ENCODE assay signal across 1 cellular context in the genomic region with DNA sequence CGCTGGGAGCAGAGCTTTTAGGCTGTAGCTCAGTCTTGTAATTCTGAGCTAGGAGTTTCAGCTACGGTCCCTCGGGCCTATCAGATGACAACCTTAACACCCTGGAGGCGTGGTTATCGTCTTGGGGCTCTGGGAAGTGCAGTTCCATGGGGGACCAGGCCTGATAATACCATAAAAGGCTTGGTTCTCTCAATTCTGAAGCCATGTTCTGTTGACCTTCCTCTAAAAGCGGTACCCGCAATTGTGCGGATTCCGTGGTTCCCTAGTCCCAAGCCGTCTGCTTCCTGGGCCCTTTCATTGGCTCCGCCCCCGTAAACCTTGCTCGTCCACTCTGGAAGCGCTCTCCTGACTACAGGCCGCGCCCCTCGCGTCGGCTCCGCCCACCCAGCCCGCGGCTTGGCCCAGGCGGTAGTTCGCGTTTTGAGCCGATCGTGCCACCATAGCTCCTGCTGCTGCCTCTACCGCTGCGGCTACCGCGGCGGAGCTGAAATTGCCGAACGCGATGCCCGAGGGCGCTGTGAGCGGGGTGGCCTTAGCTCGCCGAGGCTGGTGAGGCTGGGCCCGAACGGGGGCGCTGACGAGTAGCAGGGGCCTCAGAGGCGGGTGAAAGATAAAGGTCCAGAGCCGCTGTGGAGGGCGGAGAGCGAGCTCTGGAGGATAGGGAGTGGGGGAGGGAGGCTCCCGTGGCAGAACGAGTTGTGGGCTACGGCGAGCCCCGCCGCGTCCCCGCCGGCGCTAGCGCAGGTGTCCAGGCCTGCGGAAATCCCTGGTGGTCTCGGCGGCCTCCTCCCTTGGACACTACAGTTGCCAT.
A peak's percentile ranks its signal among the peaks of the same experiment; 100 is the strongest.
TF ChIP-seq lines count a peak whose summit lies in the region.

A gene with protein sequence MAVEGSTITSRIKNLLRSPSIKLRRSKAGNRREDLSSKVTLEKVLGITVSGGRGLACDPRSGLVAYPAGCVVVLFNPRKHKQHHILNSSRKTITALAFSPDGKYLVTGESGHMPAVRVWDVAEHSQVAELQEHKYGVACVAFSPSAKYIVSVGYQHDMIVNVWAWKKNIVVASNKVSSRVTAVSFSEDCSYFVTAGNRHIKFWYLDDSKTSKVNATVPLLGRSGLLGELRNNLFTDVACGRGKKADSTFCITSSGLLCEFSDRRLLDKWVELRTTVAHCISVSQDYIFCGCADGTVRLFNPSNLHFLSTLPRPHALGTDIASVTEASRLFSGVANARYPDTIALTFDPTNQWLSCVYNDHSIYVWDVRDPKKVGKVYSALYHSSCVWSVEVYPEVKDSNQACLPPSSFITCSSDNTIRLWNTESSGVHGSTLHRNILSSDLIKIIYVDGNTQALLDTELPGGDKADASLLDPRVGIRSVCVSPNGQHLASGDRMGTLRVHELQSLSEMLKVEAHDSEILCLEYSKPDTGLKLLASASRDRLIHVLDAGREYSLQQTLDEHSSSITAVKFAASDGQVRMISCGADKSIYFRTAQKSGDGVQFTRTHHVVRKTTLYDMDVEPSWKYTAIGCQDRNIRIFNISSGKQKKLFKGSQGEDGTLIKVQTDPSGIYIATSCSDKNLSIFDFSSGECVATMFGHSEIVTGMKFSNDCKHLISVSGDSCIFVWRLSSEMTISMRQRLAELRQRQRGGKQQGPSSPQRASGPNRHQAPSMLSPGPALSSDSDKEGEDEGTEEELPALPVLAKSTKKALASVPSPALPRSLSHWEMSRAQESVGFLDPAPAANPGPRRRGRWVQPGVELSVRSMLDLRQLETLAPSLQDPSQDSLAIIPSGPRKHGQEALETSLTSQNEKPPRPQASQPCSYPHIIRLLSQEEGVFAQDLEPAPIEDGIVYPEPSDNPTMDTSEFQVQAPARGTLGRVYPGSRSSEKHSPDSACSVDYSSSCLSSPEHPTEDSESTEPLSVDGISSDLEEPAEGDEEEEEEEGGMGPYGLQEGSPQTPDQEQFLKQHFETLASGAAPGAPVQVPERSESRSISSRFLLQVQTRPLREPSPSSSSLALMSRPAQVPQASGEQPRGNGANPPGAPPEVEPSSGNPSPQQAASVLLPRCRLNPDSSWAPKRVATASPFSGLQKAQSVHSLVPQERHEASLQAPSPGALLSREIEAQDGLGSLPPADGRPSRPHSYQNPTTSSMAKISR (N-terminal part only) (plus strand): TSS at position 423 of the 811 bp plus-strand sequence. CDS start 792 bp downstream, outside the sequence.

TF ChIP-seq in HepG2, 621 proteins besides CTCF, POLR2A, EP300 and RAD21 (continued from another document and continues in another):
- TF ChIP-seq MED8 (CRISPR knock-in tag; IDR thresholded peaks at IDR 0.05; ENCODE audit: insufficient replicate concordance) (peak; percentile 15), ZNF790 (CRISPR knock-in tag; IDR thresholded peaks at IDR 0.05; ENCODE audit: borderline replicate concordance) (peak; percentile 60; the same call in 1 of the 2 replicates), ZNF724P (CRISPR knock-in tag; IDR thresholded peaks at IDR 0.05; ENCODE audit: borderline replicate concordance) (no peak; the same call in none of the 2 replicates), JUND (CRISPR knock-in tag; IDR thresholded peaks at IDR 0.05) (peak; percentile 72; the same call in 1 of the 2 replicates), RFX1 (IDR thresholded peaks at IDR 0.05) (peak; percentile 78; the same call in 1 of the 2 replicates), NR2F6 (IDR thresholded peaks at IDR 0.05) (no peak), NR2F6 (CRISPR knock-in tag; IDR thresholded peaks at IDR 0.05) (peak; percentile 78), ZNF367 (CRISPR knock-in tag; IDR thresholded peaks at IDR 0.05; ENCODE audit: borderline replicate concordance) (no peak), GATAD2A (CRISPR knock-in tag; IDR thresholded peaks at IDR 0.05) (peak; percentile 90), MED13 (CRISPR knock-in tag; IDR thresholded peaks at IDR 0.05) (peak; percentile 85), ZFP82 (CRISPR knock-in tag; IDR thresholded peaks at IDR 0.05; ENCODE audit: borderline replicate concordance) (peak; percentile 92), PRMT3 (CRISPR knock-in tag; IDR thresholded peaks at IDR 0.05; ENCODE audit: borderline replicate concordance, low read depth) (0 out of 2 replicates have a peak, but pooled peaks have one; percentile 52), ZNF207 (IDR thresholded peaks at IDR 0.05; ENCODE audit: borderline replicate concordance) (no peak), ZNF296 (CRISPR knock-in tag; conservative IDR thresholded peaks at IDR 0.05) (no peak), SIX4 (CRISPR knock-in tag; IDR thresholded peaks at IDR 0.05) (peak; percentile 65; the same call in 1 of the 2 replicates), NFIC (IDR thresholded peaks at IDR 0.05; ENCODE audit: low read length) (no peak), ATM (IDR thresholded peaks at IDR 0.05; ENCODE audit: borderline replicate concordance) (no peak), FOSL1 (CRISPR knock-in tag; IDR thresholded peaks at IDR 0.05; ENCODE audit: borderline replicate concordance) (no peak), FOXA1 (IDR thresholded peaks at IDR 0.05) (no peak), FOXA1 (CRISPR knock-in tag; IDR thresholded peaks at IDR 0.05) (peak; percentile 42; the same call in 1 of the 2 replicates), SAFB2 (CRISPR knock-in tag; IDR thresholded peaks at IDR 0.05; ENCODE audit: borderline replicate concordance, low read depth) (peak; percentile 67; the same call in 1 of the 2 replicates), GZF1 (CRISPR knock-in tag; IDR thresholded peaks at IDR 0.05) (peak; percentile 94), CREM (IDR thresholded peaks at IDR 0.05) (no peak), CREM (CRISPR knock-in tag; IDR thresholded peaks at IDR 0.05) (no peak), ZFP1 (CRISPR knock-in tag; IDR thresholded peaks at IDR 0.05) (peak; percentile 83; the same call in 1 of the 2 replicates), FIP1L1 (IDR thresholded peaks at IDR 0.05; ENCODE audit: borderline replicate concordance, insufficient read depth, low read depth, low read length) (no peak), DR1 (CRISPR knock-in tag; IDR thresholded peaks at IDR 0.05) (peak; percentile 88), TBX3 (IDR thresholded peaks at IDR 0.05; ENCODE audit: borderline replicate concordance) (no peak), ZNF879 (CRISPR knock-in tag; IDR thresholded peaks at IDR 0.05) (peak; percentile 51; the same call in 1 of the 2 replicates), PCBP1 (IDR thresholded peaks at IDR 0.05; ENCODE audit: borderline replicate concordance, low read depth, low read length) (no peak), ZMAT3 (CRISPR knock-in tag; conservative IDR thresholded peaks at IDR 0.05) (peak; percentile 98)
- TF ChIP-seq, protein P1, sequence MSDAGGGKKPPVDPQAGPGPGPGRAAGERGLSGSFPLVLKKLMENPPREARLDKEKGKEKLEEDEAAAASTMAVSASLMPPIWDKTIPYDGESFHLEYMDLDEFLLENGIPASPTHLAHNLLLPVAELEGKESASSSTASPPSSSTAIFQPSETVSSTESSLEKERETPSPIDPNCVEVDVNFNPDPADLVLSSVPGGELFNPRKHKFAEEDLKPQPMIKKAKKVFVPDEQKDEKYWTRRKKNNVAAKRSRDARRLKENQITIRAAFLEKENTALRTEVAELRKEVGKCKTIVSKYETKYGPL (CRISPR knock-in tag; IDR thresholded peaks at IDR 0.05) = no peak
- TF ChIP-seq, protein P2, sequence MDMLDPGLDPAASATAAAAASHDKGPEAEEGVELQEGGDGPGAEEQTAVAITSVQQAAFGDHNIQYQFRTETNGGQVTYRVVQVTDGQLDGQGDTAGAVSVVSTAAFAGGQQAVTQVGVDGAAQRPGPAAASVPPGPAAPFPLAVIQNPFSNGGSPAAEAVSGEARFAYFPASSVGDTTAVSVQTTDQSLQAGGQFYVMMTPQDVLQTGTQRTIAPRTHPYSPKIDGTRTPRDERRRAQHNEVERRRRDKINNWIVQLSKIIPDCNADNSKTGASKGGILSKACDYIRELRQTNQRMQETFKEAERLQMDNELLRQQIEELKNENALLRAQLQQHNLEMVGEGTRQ (IDR thresholded peaks at IDR 0.05; ENCODE audit: low read depth, low read length) = no peak
- TF ChIP-seq, protein P2 (CRISPR knock-in tag; IDR thresholded peaks at IDR 0.05; ENCODE audit: borderline replicate concordance) = peak; percentile 61; the same call in 1 of the 2 replicates
- TF ChIP-seq, protein P3, sequence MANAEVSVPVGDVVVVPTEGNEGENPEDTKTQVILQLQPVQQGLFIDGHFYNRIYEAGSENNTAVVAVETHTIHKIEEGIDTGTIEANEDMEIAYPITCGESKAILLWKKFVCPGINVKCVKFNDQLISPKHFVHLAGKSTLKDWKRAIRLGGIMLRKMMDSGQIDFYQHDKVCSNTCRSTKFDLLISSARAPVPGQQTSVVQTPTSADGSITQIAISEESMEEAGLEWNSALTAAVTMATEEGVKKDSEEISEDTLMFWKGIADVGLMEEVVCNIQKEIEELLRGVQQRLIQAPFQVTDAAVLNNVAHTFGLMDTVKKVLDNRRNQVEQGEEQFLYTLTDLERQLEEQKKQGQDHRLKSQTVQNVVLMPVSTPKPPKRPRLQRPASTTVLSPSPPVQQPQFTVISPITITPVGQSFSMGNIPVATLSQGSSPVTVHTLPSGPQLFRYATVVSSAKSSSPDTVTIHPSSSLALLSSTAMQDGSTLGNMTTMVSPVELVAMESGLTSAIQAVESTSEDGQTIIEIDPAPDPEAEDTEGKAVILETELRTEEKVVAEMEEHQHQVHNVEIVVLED (CRISPR knock-in tag; IDR thresholded peaks at IDR 0.05; ENCODE audit: borderline replicate concordance) = peak; percentile 79; the same call in 1 of the 2 replicates
- TF ChIP-seq, protein P4, sequence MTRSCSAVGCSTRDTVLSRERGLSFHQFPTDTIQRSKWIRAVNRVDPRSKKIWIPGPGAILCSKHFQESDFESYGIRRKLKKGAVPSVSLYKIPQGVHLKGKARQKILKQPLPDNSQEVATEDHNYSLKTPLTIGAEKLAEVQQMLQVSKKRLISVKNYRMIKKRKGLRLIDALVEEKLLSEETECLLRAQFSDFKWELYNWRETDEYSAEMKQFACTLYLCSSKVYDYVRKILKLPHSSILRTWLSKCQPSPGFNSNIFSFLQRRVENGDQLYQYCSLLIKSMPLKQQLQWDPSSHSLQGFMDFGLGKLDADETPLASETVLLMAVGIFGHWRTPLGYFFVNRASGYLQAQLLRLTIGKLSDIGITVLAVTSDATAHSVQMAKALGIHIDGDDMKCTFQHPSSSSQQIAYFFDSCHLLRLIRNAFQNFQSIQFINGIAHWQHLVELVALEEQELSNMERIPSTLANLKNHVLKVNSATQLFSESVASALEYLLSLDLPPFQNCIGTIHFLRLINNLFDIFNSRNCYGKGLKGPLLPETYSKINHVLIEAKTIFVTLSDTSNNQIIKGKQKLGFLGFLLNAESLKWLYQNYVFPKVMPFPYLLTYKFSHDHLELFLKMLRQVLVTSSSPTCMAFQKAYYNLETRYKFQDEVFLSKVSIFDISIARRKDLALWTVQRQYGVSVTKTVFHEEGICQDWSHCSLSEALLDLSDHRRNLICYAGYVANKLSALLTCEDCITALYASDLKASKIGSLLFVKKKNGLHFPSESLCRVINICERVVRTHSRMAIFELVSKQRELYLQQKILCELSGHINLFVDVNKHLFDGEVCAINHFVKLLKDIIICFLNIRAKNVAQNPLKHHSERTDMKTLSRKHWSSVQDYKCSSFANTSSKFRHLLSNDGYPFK (CRISPR knock-in tag; IDR thresholded peaks at IDR 0.05; ENCODE audit: borderline replicate concordance) = peak; percentile 93
- TF ChIP-seq, protein P5, sequence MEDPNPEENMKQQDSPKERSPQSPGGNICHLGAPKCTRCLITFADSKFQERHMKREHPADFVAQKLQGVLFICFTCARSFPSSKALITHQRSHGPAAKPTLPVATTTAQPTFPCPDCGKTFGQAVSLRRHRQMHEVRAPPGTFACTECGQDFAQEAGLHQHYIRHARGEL (CRISPR knock-in tag; IDR thresholded peaks at IDR 0.05) = no peak
- TF ChIP-seq, protein P6, sequence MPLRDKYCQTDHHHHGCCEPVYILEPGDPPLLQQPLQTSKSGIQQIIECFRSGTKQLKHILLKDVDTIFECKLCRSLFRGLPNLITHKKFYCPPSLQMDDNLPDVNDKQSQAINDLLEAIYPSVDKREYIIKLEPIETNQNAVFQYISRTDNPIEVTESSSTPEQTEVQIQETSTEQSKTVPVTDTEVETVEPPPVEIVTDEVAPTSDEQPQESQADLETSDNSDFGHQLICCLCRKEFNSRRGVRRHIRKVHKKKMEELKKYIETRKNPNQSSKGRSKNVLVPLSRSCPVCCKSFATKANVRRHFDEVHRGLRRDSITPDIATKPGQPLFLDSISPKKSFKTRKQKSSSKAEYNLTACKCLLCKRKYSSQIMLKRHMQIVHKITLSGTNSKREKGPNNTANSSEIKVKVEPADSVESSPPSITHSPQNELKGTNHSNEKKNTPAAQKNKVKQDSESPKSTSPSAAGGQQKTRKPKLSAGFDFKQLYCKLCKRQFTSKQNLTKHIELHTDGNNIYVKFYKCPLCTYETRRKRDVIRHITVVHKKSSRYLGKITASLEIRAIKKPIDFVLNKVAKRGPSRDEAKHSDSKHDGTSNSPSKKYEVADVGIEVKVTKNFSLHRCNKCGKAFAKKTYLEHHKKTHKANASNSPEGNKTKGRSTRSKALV (CRISPR knock-in tag; IDR thresholded peaks at IDR 0.05) = peak; percentile 93
- TF ChIP-seq, protein P7, sequence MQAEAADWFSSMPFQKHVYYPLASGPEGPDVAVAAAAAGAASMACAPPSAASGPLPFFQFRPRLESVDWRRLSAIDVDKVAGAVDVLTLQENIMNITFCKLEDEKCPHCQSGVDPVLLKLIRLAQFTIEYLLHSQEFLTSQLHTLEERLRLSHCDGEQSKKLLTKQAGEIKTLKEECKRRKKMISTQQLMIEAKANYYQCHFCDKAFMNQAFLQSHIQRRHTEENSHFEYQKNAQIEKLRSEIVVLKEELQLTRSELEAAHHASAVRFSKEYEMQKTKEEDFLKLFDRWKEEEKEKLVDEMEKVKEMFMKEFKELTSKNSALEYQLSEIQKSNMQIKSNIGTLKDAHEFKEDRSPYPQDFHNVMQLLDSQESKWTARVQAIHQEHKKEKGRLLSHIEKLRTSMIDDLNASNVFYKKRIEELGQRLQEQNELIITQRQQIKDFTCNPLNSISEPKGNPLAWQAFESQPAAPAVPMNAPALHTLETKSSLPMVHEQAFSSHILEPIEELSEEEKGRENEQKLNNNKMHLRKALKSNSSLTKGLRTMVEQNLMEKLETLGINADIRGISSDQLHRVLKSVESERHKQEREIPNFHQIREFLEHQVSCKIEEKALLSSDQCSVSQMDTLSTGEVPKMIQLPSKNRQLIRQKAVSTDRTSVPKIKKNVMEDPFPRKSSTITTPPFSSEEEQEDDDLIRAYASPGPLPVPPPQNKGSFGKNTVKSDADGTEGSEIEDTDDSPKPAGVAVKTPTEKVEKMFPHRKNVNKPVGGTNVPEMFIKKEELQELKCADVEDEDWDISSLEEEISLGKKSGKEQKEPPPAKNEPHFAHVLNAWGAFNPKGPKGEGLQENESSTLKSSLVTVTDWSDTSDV (CRISPR knock-in tag; IDR thresholded peaks at IDR 0.05) = peak; percentile 28; the same call in 1 of the 2 replicates
